1 cellular context compared by ENCODE assay signal in genomic region chr6:32689531-32690505, GRCh38.
TF ChIP-seq lines count a peak whose summit lies in the region.

No MANE protein-coding gene starts in this region.

TF ChIP-seq in GM12878, 131 proteins besides CTCF, POLR2A, EP300 and RAD21 (continued from another document):
- TF ChIP-seq BCL3 (IDR thresholded peaks at IDR 0.05; ENCODE audit: borderline replicate concordance, insufficient read depth, low read depth, low read length, poor library complexity, severe bottlenecking) (no peak), ZSCAN29 (IDR thresholded peaks at IDR 0.05) (no peak), SKIL (IDR thresholded peaks at IDR 0.05; ENCODE audit: low read depth, poor library complexity, severe bottlenecking) (peak; percentile 62), NFYA (IDR thresholded peaks at IDR 0.05; ENCODE audit: borderline replicate concordance, low read depth, low read length) (no peak), POU2F2 (IDR thresholded peaks at IDR 0.05; ENCODE audit: borderline replicate concordance, low read depth, low read length) (peak; percentile 64; the same call in 1 of the 3 replicates), NR2C1 (IDR thresholded peaks at IDR 0.05) (no peak), NBN (IDR thresholded peaks at IDR 0.05) (0 out of 2 replicates have a peak, but pooled peaks have one; percentile 25), LARP7 (IDR thresholded peaks at IDR 0.05) (no peak), BMI1 (IDR thresholded peaks at IDR 0.05; ENCODE audit: borderline replicate concordance) (peak; percentile 19; the same call in 1 of the 2 replicates), MEF2B (IDR thresholded peaks at IDR 0.05; ENCODE audit: partially characterized antibody, poor library complexity, severe bottlenecking) (peak; percentile 24), ZBTB33 (IDR thresholded peaks at IDR 0.05) (no peak), ESRRA (IDR thresholded peaks at IDR 0.05; ENCODE audit: low read length) (no peak), CHD2 (IDR thresholded peaks at IDR 0.05; ENCODE audit: borderline replicate concordance, low read depth, low read length) (peak; percentile 41; the same call in 1 of the 2 replicates), IKZF1 (conservative IDR thresholded peaks at IDR 0.05) (peak; percentile 67; the same call in 1 of the 2 replicates)
